ENCODE assay signal across 14 cellular contexts in genomic region chr10:85642082-85642420, GRCh38.
DNase-seq lines count a peak whose midpoint lies in the region; ATAC-seq, FAIRE-seq and TF ChIP-seq lines count a peak whose summit lies in the region.
"Had no signal": no experiment of that assay in that cellular context is flagged by ENCODE, and none has a peak within 500 bp of the region (broad histone marks: within the 10 kb centered on the region; RNA-seq: fewer than 3 reads in every experiment).

No MANE protein-coding gene starts in this region.

- no peaks in the 10 kb centered on the region for H4K20me1 ChIP-seq in astrocyte (ENCODE audit: insufficient read depth, low read length)
- H4K20me1 ChIP-seq in smooth muscle cell (ENCODE audit: low read depth): no peaks in the 10 kb centered on the region

- peak overlapping the region; percentile 68 for H3K4me2 ChIP-seq in astrocyte (ENCODE audit: low read length)
- peak overlapping the region; percentile 2 for H3K4me2 ChIP-seq in smooth muscle cell

- H3K4me1 ChIP-seq in astrocyte (ENCODE audit: insufficient read depth, low read length) (peaks cover 28% of the 10 kb centered on the region), smooth muscle cell (ENCODE audit: low read depth) (no peaks in the 10 kb centered on the region)

- FAIRE-seq in astrocyte (lab: Jason Lieb, UNC): no peak

- peak overlapping the region; percentile 85 for H3K27ac ChIP-seq in astrocyte (ENCODE audit: low read depth, low read length)
- H3K27ac ChIP-seq in smooth muscle cell (ENCODE audit: low read depth): peak overlapping the region; percentile 91
- H3K27ac ChIP-seq: C4-2B had no signal

- ATAC-seq in GM21526 (IDR thresholded peaks at IDR 0.05; ENCODE audit: low FRiP score, unreplicated experiment): no peak

- H3K4me3 ChIP-seq in astrocyte (ENCODE audit: insufficient read depth, low read depth, low read length): no peak overlapping the region
- H3K4me3 ChIP-seq in smooth muscle cell: no peak overlapping the region
- H3K4me3 ChIP-seq: prostate gland had no signal

- H3K27ac Mint-ChIP-seq in HFFc6: peak overlapping the region; percentile 26; the same call in 1 of the 2 replicates
- peak overlapping the region; percentile 72 for H3K27ac Mint-ChIP-seq in astrocyte (ENCODE audit: unreplicated experiment)
- no peak overlapping the region for H3K27ac Mint-ChIP-seq in CD14-positive monocyte
- no peak overlapping the region for H3K27ac Mint-ChIP-seq in activated CD4-positive, alpha-beta memory T cell treated with anti-CD3 and anti-CD28 coated beads, Interleukin-2, amount 10 ng/mL, durations not matched to agents 7 days and 5 days
- H3K27ac Mint-ChIP-seq: T-helper 1 cell treated with Interleukin-12 subunit alpha and Interleukin-12 subunit beta and Interleukin-4 antibody, amounts not matched to agents 30 μg/mL and 1 μg/mL, for 36 hours had no signal

- intact Hi-C loops in CD14-positive monocyte (cut with micrococcal nuclease): no loop called here

- no peaks in the 10 kb centered on the region; the same call in 1 of the 2 replicates for H3K4me1 Mint-ChIP-seq in HFFc6 (ENCODE audit: low read depth)
- H3K4me1 Mint-ChIP-seq in astrocyte (ENCODE audit: low read depth, unreplicated experiment): peaks cover 19% of the 10 kb centered on the region
- H3K4me1 Mint-ChIP-seq in CD14-positive monocyte: no peaks in the 10 kb centered on the region
- no peaks in the 10 kb centered on the region for H3K4me1 Mint-ChIP-seq in activated CD4-positive, alpha-beta memory T cell treated with anti-CD3 and anti-CD28 coated beads, Interleukin-2, amount 10 ng/mL, durations not matched to agents 7 days and 5 days

- 0 out of 2 replicates have a peak, but pooled peaks cover 2% of the 10 kb centered on the region for H3K27me3 Mint-ChIP-seq in HFFc6 (ENCODE audit: insufficient read depth)
- no peaks in the 10 kb centered on the region for H3K27me3 Mint-ChIP-seq in astrocyte (ENCODE audit: low read depth, unreplicated experiment)
- no peaks in the 10 kb centered on the region for H3K27me3 Mint-ChIP-seq in CD14-positive monocyte (ENCODE audit: low read depth in 3 of 3)
- no peaks in the 10 kb centered on the region for H3K27me3 Mint-ChIP-seq in activated CD4-positive, alpha-beta memory T cell treated with anti-CD3 and anti-CD28 coated beads, Interleukin-2, amount 10 ng/mL, durations not matched to agents 7 days and 5 days

- H3K9ac ChIP-seq in astrocyte (ENCODE audit: low read length) (peak overlapping the region; percentile 49), smooth muscle cell (ENCODE audit: low read depth) (peak overlapping the region; percentile 53)

- TF ChIP-seq CTCF in HFFc6 (IDR thresholded peaks at IDR 0.05) (no peak), astrocyte (IDR thresholded peaks at IDR 0.05; ENCODE audit: insufficient read depth, low read depth, low read length) (no peak), smooth muscle cell (IDR thresholded peaks at IDR 0.05; ENCODE audit: borderline replicate concordance, insufficient read depth, poor library complexity, severe bottlenecking) (no peak), CD14-positive monocyte (IDR thresholded peaks at IDR 0.05) (no peak)

- DNase-seq in HFFc6 (no peak), astrocyte (ENCODE audit: low read depth) (peak; percentile 32), iris pigment epithelial cell (ENCODE audit: low read depth) (peak; percentile 6), smooth muscle cell (lab: John Stamatoyannopoulos, UW; ENCODE audit: unreplicated experiment) (no peak), CD14-positive monocyte (ENCODE audit: low spot score) (no peak)
- DNase-seq in effector CD8-positive, alpha-beta T cell (lab: John Stamatoyannopoulos, UW): no peak
- DNase-seq in activated CD4-positive, alpha-beta memory T cell treated with anti-CD3 and anti-CD28 coated beads, Interleukin-2, amount 10 ng/mL, durations not matched to agents 7 days and 5 days: no peak
- DNase-seq: activated CD4-positive, alpha-beta T cell treated with anti-CD3 and anti-CD28 coated beads for 1 hour; NCI-H1105 treated with DMSO at 0.1 percent for 48 hours; stimulated activated CD4-positive, alpha-beta T cell treated with anti-CD3 and anti-CD28 coated beads, Interleukin-2, amount 100 ng/mL, for 48 hours had no signal

- H3K36me3 ChIP-seq in astrocyte (ENCODE audit: insufficient read depth, low read length) (no peaks in the 10 kb centered on the region), smooth muscle cell (ENCODE audit: low read depth) (no peaks in the 10 kb centered on the region)
- H3K36me3 ChIP-seq: prostate gland had no signal

- H3K9me3 ChIP-seq in astrocyte (ENCODE audit: insufficient read depth, low read depth, low read length): no peaks in the 10 kb centered on the region
- no peaks in the 10 kb centered on the region for H3K9me3 ChIP-seq in smooth muscle cell (replicated peaks; ENCODE audit: low read depth)
- H3K9me3 ChIP-seq: prostate gland had no signal

- no peaks in the 10 kb centered on the region for H3K27me3 ChIP-seq in astrocyte (ENCODE audit: insufficient read depth, low read length)
- H3K27me3 ChIP-seq in smooth muscle cell (ENCODE audit: low read depth): no peaks in the 10 kb centered on the region

- WGBS in smooth muscle cell (ENCODE audit: low lambda C conversion rate): 7% methylated on average over 1 of the region's 1 CpG

- CTCF ChIA-PET in activated CD4-positive, alpha-beta memory T cell treated with anti-CD3 and anti-CD28 coated beads, Interleukin-2, amount 10 ng/mL, durations not matched to agents 7 days and 5 days (lab: Charles Lee): no interaction called here

- H2AFZ ChIP-seq in astrocyte (ENCODE audit: low read depth, low read length) (no peak overlapping the region), smooth muscle cell (ENCODE audit: low read depth) (no peak overlapping the region)

- H3K4me3 Mint-ChIP-seq in HFFc6 (no peak overlapping the region), astrocyte (ENCODE audit: unreplicated experiment) (no peak overlapping the region), CD14-positive monocyte (no peak overlapping the region)
- H3K4me3 Mint-ChIP-seq in activated CD4-positive, alpha-beta memory T cell treated with anti-CD3 and anti-CD28 coated beads, Interleukin-2, amount 10 ng/mL, durations not matched to agents 7 days and 5 days: no peak overlapping the region
- H3K4me3 Mint-ChIP-seq: T-helper 1 cell treated with Interleukin-12 subunit alpha and Interleukin-12 subunit beta and Interleukin-4 antibody, amounts not matched to agents 30 μg/mL and 1 μg/mL, for 36 hours had no signal

- POLR2A ChIA-PET in activated CD4-positive, alpha-beta memory T cell treated with anti-CD3 and anti-CD28 coated beads, Interleukin-2, amount 10 ng/mL, durations not matched to agents 7 days and 5 days (lab: Charles Lee): no interaction called here

- H3K36me3 Mint-ChIP-seq in HFFc6 (ENCODE audit: low read depth) (peaks cover 8% of the 10 kb centered on the region; the same call in 1 of the 2 replicates), astrocyte (ENCODE audit: low read depth, unreplicated experiment) (no peaks in the 10 kb centered on the region), CD14-positive monocyte (no peaks in the 10 kb centered on the region)
- H3K36me3 Mint-ChIP-seq in activated CD4-positive, alpha-beta memory T cell treated with anti-CD3 and anti-CD28 coated beads, Interleukin-2, amount 10 ng/mL, durations not matched to agents 7 days and 5 days (ENCODE audit: low read depth): no peaks in the 10 kb centered on the region

- peaks cover 28% of the 10 kb centered on the region for H3K9me3 Mint-ChIP-seq in HFFc6
- H3K9me3 Mint-ChIP-seq in astrocyte (ENCODE audit: unreplicated experiment): peaks cover 2% of the 10 kb centered on the region
- peaks cover 0 to 9% (median 5%) of the 10 kb centered on the region in 7 donors for H3K9me3 Mint-ChIP-seq in CD14-positive monocyte
- H3K9me3 Mint-ChIP-seq in activated CD4-positive, alpha-beta memory T cell treated with anti-CD3 and anti-CD28 coated beads, Interleukin-2, amount 10 ng/mL, durations not matched to agents 7 days and 5 days: no peaks in the 10 kb centered on the region
- H3K9me3 Mint-ChIP-seq: T-helper 1 cell treated with Interleukin-12 subunit alpha and Interleukin-12 subunit beta and Interleukin-4 antibody, amounts not matched to agents 30 μg/mL and 1 μg/mL, for 36 hours had no signal

- H3K79me2 ChIP-seq in astrocyte (ENCODE audit: insufficient read depth, low read length) (no peaks in the 10 kb centered on the region), smooth muscle cell (ENCODE audit: low read depth) (no peaks in the 10 kb centered on the region)

- H3F3A ChIP-seq in smooth muscle cell (ENCODE audit: low read depth): peaks cover 13% of the 10 kb centered on the region

Comparison
In these comparisons a context has a peak if more than half of its experiments do, and no peak if none do; other contexts are left out.
1. DNase-seq: peak in astrocyte (single experiment) and iris pigment epithelial cell (single experiment); none in HFFc6 (single experiment), smooth muscle cell (single experiment), effector CD8-positive, alpha-beta T cell (single experiment), CD14-positive monocyte (single experiment) and activated CD4-positive, alpha-beta memory T cell treated with anti-CD3 and anti-CD28 coated beads, Interleukin-2, amount 10 ng/mL, durations not matched to agents 7 days and 5 days (single experiment).
2. H3K27ac Mint-ChIP-seq: peak in HFFc6 (single experiment) and astrocyte (single experiment); none in CD14-positive monocyte (0 of 7) and activated CD4-positive, alpha-beta memory T cell treated with anti-CD3 and anti-CD28 coated beads, Interleukin-2, amount 10 ng/mL, durations not matched to agents 7 days and 5 days (single experiment).